ENCODE assay signal across 8 cellular contexts in genomic region chr17:43024407-43025289, GRCh38. TPM values are rescaled to one million over a fixed set of nuclear protein-coding genes. Genes with fewer than 3 reads are reported as not detected.
DNase-seq lines count a peak whose midpoint lies in the region; ATAC-seq and TF ChIP-seq lines count a peak whose summit lies in the region.

A gene with protein sequence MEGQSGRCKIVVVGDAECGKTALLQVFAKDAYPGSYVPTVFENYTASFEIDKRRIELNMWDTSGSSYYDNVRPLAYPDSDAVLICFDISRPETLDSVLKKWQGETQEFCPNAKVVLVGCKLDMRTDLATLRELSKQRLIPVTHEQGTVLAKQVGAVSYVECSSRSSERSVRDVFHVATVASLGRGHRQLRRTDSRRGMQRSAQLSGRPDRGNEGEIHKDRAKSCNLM (plus strand): TSS chr17:43025231. CDS start chr17:43025348, 117 bp downstream.

- POLR2A ChIA-PET in RWPE1 (lab: Yijun Ruan, JAX; ENCODE audit: low non-redundant PET), result interaction anchor here (0.6 kb wide), 1 partner anchor 159 kb away, joined by 3 read pairs; no protein-coding TSS in a partner anchor

- intact Hi-C loops in activated T-helper 2 cell treated with anti-CD3 and anti-CD28 coated beads, Interferon-gamma antibody, Interleukin-2, Interleukin-4, amounts not matched to agents 10 μg/mL and 5 μg/mL and 100 μg/mL, durations not matched to agents 14 hours and 24 hours and 36 hours (cut with micrococcal nuclease), result loop anchor here (5.0 kb wide), 3 partner anchors 148 to 458 kb away; partner anchors contain the start of genes DHX8 and NBR1

- no peaks in the 10 kb centered on the region for H3K9me3 Mint-ChIP-seq in activated T-helper 2 cell treated with anti-CD3 and anti-CD28 coated beads, Interferon-gamma antibody, Interleukin-2, Interleukin-4, amounts not matched to agents 10 μg/mL and 5 μg/mL and 100 μg/mL, durations not matched to agents 14 hours and 24 hours and 36 hours
- no peaks in the 10 kb centered on the region for H3K9me3 Mint-ChIP-seq in naive B cell

- H3K27me3 Mint-ChIP-seq in activated T-helper 2 cell treated with anti-CD3 and anti-CD28 coated beads, Interferon-gamma antibody, Interleukin-2, Interleukin-4, amounts not matched to agents 10 μg/mL and 5 μg/mL and 100 μg/mL, durations not matched to agents 14 hours and 24 hours and 36 hours (ENCODE audit: low read depth), result peaks cover 11% of the 10 kb centered on the region
- H3K27me3 Mint-ChIP-seq in naive B cell, result no peaks in the 10 kb centered on the region

- DNase-seq in GM12864 (ENCODE audit: low read depth) (peak; percentile 55), LoVo (ENCODE audit: low spot score) (peak; percentile 43), RWPE1 (ENCODE audit: low spot score) (peak; percentile 82), fibroblast of peridontal ligament (ENCODE audit: extremely low read depth) (peak; percentile 96), naive B cell (peak; percentile 85)
- DNase-seq in activated T-helper 2 cell treated with anti-CD3 and anti-CD28 coated beads, Interferon-gamma antibody, Interleukin-2, Interleukin-4, amounts not matched to agents 10 μg/mL and 5 μg/mL and 100 μg/mL, durations not matched to agents 14 hours and 24 hours and 36 hours (ENCODE audit: low spot score), result peak; percentile 69
- DNase-seq in stimulated activated CD8-positive, alpha-beta memory T cell treated with anti-CD3 and anti-CD28 coated beads, Interleukin-7, amount 100 ng/mL, for 24 hours (ENCODE audit: low read depth), result peak; percentile 56

- CTCF ChIA-PET in RWPE1 (lab: Yijun Ruan, JAX), result interaction anchor here (0.6 to 0.7 kb wide), 5 partner anchors 9 to 414 kb away, joined by 3 to 5 read pairs (median 3); no protein-coding TSS in a partner anchor

- peak within 1 kb of the TSS; percentile 51 for H3K27ac ChIP-seq in RWPE1

- H3K36me3 Mint-ChIP-seq in activated T-helper 2 cell treated with anti-CD3 and anti-CD28 coated beads, Interferon-gamma antibody, Interleukin-2, Interleukin-4, amounts not matched to agents 10 μg/mL and 5 μg/mL and 100 μg/mL, durations not matched to agents 14 hours and 24 hours and 36 hours (ENCODE audit: low read depth), result no peaks in the 10 kb centered on the region
- no peaks in the 10 kb centered on the region for H3K36me3 Mint-ChIP-seq in naive B cell

- peak within 1 kb of the TSS; percentile 58 for H3K4me3 ChIP-seq in GM12864 (ENCODE audit: low read depth, low read length)

- peak; percentile 73 to 74 for ATAC-seq in naive B cell (ENCODE audit: low read depth in 2 of 2)
- no peak for ATAC-seq in HG03159 (IDR thresholded peaks at IDR 0.05; ENCODE audit: unreplicated experiment)

- peak within 1 kb of the TSS; percentile 90 for H3K4me3 Mint-ChIP-seq in activated T-helper 2 cell treated with anti-CD3 and anti-CD28 coated beads, Interferon-gamma antibody, Interleukin-2, Interleukin-4, amounts not matched to agents 10 μg/mL and 5 μg/mL and 100 μg/mL, durations not matched to agents 14 hours and 24 hours and 36 hours (ENCODE audit: low read depth)
- H3K4me3 Mint-ChIP-seq in naive B cell, result peak within 1 kb of the TSS; percentile 82 to 96 (median 90)

- H3K4me1 Mint-ChIP-seq in activated T-helper 2 cell treated with anti-CD3 and anti-CD28 coated beads, Interferon-gamma antibody, Interleukin-2, Interleukin-4, amounts not matched to agents 10 μg/mL and 5 μg/mL and 100 μg/mL, durations not matched to agents 14 hours and 24 hours and 36 hours (ENCODE audit: low read depth), result peaks cover 16% of the 10 kb centered on the region
- H3K4me1 Mint-ChIP-seq in naive B cell, result peaks cover 25 to 31% (median 28%) of the 10 kb centered on the region in 3 donors

- H3K27ac Mint-ChIP-seq in activated T-helper 2 cell treated with anti-CD3 and anti-CD28 coated beads, Interferon-gamma antibody, Interleukin-2, Interleukin-4, amounts not matched to agents 10 μg/mL and 5 μg/mL and 100 μg/mL, durations not matched to agents 14 hours and 24 hours and 36 hours, result peak within 1 kb of the TSS; percentile 84
- peak within 1 kb of the TSS; percentile 93 to 97 (median 96) for H3K27ac Mint-ChIP-seq in naive B cell

- TF ChIP-seq CTCF in GM12864 (IDR thresholded peaks at IDR 0.05; ENCODE audit: low read depth, low read length, missing control alignments) (peak; percentile 76), RWPE1 (conservative IDR thresholded peaks at IDR 0.05; ENCODE audit: low read depth) (peak; percentile 77)

RNA-seq across cellular contexts. Expression of the gene that starts here (rescaled TPM):
- total RNA-seq in activated T-helper 2 cell treated with anti-CD3 and anti-CD28 coated beads, Interferon-gamma antibody, Interleukin-2, Interleukin-4, amounts not matched to agents 10 μg/mL and 5 μg/mL and 100 μg/mL, durations not matched to agents 14 hours and 24 hours and 36 hours, result 0.05 TPM in 1 of 2 replicates, not detected in the other
- polyA plus RNA-seq in naive B cell (ENCODE audit: low read depth in 6 of 6), result under 1 TPM in 5 of 6 donors, not detected in 1; 0.11 to 0.30 (median 0.22) TPM

Comparison
In these comparisons a context has a peak if more than half of its experiments do, and no peak if none do; other contexts are left out.
1. Peak in DNase-seq in activated T-helper 2 cell treated with anti-CD3 and anti-CD28 coated beads, Interferon-gamma antibody, Interleukin-2, Interleukin-4, amounts not matched to agents 10 μg/mL and 5 μg/mL and 100 μg/mL, durations not matched to agents 14 hours and 24 hours and 36 hours; RNA of the gene not detected or under 1 TPM.
2. Peak in DNase-seq and ATAC-seq in naive B cell; RNA of the gene not detected or under 1 TPM.
3. DNase-seq: peak in every context shown above with its lines; median percentile 96 in fibroblast of peridontal ligament; 85 in naive B cell; 82 in RWPE1; 69 in activated T-helper 2 cell treated with anti-CD3 and anti-CD28 coated beads, Interferon-gamma antibody, Interleukin-2, Interleukin-4, amounts not matched to agents 10 μg/mL and 5 μg/mL and 100 μg/mL, durations not matched to agents 14 hours and 24 hours and 36 hours; 56 in stimulated activated CD8-positive, alpha-beta memory T cell treated with anti-CD3 and anti-CD28 coated beads, Interleukin-7, amount 100 ng/mL, for 24 hours; 55 in GM12864; 43 in LoVo.